Comparison of ENCODE assay signal across 15 cellular contexts in the genomic region with DNA sequence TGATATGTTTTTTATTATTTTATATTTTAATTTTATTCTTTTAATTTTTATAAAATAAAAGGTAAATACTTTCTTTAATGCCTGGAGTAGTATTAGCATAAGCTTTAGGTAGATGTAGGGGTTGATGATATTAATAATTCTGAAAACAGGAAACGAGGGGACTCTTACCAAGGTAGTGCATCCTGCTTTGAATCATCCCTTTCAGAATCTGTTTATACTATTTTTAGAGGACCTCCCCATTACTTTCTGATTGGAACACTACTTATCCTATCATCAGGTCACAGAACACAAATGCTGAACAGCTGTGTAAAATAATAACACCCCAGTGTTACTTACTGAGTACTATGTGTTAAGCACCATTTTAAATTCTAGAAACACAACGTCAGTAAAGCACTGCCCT. TPM values are rescaled to one million over a fixed set of nuclear protein-coding genes. Genes with fewer than 3 reads are reported as not detected.
A peak's percentile ranks its signal among the peaks of the same experiment; 100 is the strongest.
DNase-seq lines count a peak whose midpoint lies in the region; ATAC-seq, FAIRE-seq and TF ChIP-seq lines count a peak whose summit lies in the region.
"Had no signal": no experiment of that assay in that cellular context is flagged by ENCODE, and none has a peak within 500 bp of the region (broad histone marks: within the 10 kb centered on the region; RNA-seq: fewer than 3 reads in every experiment).

No MANE protein-coding gene starts in this region.

- TF ChIP-seq EP300 in HepG2 (IDR thresholded peaks at IDR 0.05; ENCODE audit: low read depth in 2 of 2, low read length in 2 of 2) (no peak), HepG2 (CRISPR knock-in tag; IDR thresholded peaks at IDR 0.05; ENCODE audit: borderline replicate concordance) (no peak)

- DNase-seq in HepG2 (ENCODE audit: low spot score) (no peak), right lobe of liver (no peak), NCI-H82 (lab: John Stamatoyannopoulos, UW) (no peak), AG20443 (ENCODE audit: low spot score) (no peak), SW 1271 (lab: John Stamatoyannopoulos, UW) (no peak)
- DNase-seq: activated CD4-positive, alpha-beta memory T cell treated with anti-CD3 and anti-CD28 coated beads for 36 hours; aorta; mesenchymal stem cell; NCI-H510A treated with DMSO at 0.1 percent for 48 hours had no signal

- TF ChIP-seq POLR2A in HepG2 (IDR thresholded peaks at IDR 0.05; ENCODE audit: insufficient read depth in 1 of 2, low read depth in 2 of 2, low read length in 2 of 2) (no peak), right lobe of liver (IDR thresholded peaks at IDR 0.05) (no peak)

- H3K4me3 Mint-ChIP-seq in stimulated activated memory B cell treated with anti-CD40 and anti-IgM and Interleukin-4, amounts not matched to agents 10 μg/mL and 1 μg/mL and 100 μg/mL, for 72 hours = no peak overlapping the region
- H3K4me3 Mint-ChIP-seq: activated CD4-positive, alpha-beta memory T cell treated with anti-CD3 and anti-CD28 coated beads for 36 hours; type B pancreatic cell had no signal

- H3K9ac ChIP-seq in HepG2 (ENCODE audit: insufficient read depth, low read depth, low read length) = no peak overlapping the region

- intact Hi-C loops in HepG2 (cut with micrococcal nuclease; ENCODE audit: unreplicated experiment) (loop anchor here (10.0 kb wide), 1 partner anchor 262 kb away; no protein-coding TSS in a partner anchor), right lobe of liver (cut with DNase I) (no loop called here)

- no peaks in the 10 kb centered on the region for H3K9me3 Mint-ChIP-seq in stimulated activated memory B cell treated with anti-CD40 and anti-IgM and Interleukin-4, amounts not matched to agents 10 μg/mL and 1 μg/mL and 100 μg/mL, for 72 hours
- H3K9me3 Mint-ChIP-seq: activated CD4-positive, alpha-beta memory T cell treated with anti-CD3 and anti-CD28 coated beads for 36 hours; type B pancreatic cell had no signal

- no peaks in the 10 kb centered on the region for H4K20me1 ChIP-seq in HepG2 (ENCODE audit: insufficient read depth, low read length)

- no peak overlapping the region for H3K27ac Mint-ChIP-seq in stimulated activated memory B cell treated with anti-CD40 and anti-IgM and Interleukin-4, amounts not matched to agents 10 μg/mL and 1 μg/mL and 100 μg/mL, for 72 hours
- H3K27ac Mint-ChIP-seq: activated CD4-positive, alpha-beta memory T cell treated with anti-CD3 and anti-CD28 coated beads for 36 hours; type B pancreatic cell had no signal

- no peaks in the 10 kb centered on the region for H3K9me3 ChIP-seq in HepG2 (ENCODE audit: low read length)
- H3K9me3 ChIP-seq in right lobe of liver = no peaks in the 10 kb centered on the region

- peaks cover 30% of the 10 kb centered on the region for H3K36me3 Mint-ChIP-seq in stimulated activated memory B cell treated with anti-CD40 and anti-IgM and Interleukin-4, amounts not matched to agents 10 μg/mL and 1 μg/mL and 100 μg/mL, for 72 hours

- no peak overlapping the region for H3K4me2 ChIP-seq in HepG2 (ENCODE audit: low read depth, low read length)

- FAIRE-seq in HepG2 (lab: Jason Lieb, UNC) = no peak
- FAIRE-seq: H54 had no signal

- H3K4me1 ChIP-seq in HepG2 (ENCODE audit: insufficient read depth, low read length) (no peaks in the 10 kb centered on the region), right lobe of liver (no peaks in the 10 kb centered on the region)

- TF ChIP-seq CTCF in HepG2 (CRISPR knock-in tag; IDR thresholded peaks at IDR 0.05) = no peak
- TF ChIP-seq CTCF in right lobe of liver (IDR thresholded peaks at IDR 0.05) = no peak

- WGBS in HepG2 (ENCODE audit: low lambda C conversion rate) = 100% methylated on average over 2 of the region's 2 CpGs
- WGBS in right lobe of liver (ENCODE audit: insufficient coverage, low coverage, low lambda C conversion rate, missing lambda C conversion rate) = 67% methylated on average over 2 of the region's 2 CpGs

- H3K27me3 ChIP-seq in HepG2 (ENCODE audit: control insufficient read depth in 1 of 2, insufficient read depth in 2 of 2, low read length in 2 of 2) (no peaks in the 10 kb centered on the region), right lobe of liver (no peaks in the 10 kb centered on the region)

- H3K79me2 ChIP-seq in HepG2 (ENCODE audit: insufficient read depth, low read length) = no peaks in the 10 kb centered on the region

- H3K27me3 Mint-ChIP-seq in stimulated activated memory B cell treated with anti-CD40 and anti-IgM and Interleukin-4, amounts not matched to agents 10 μg/mL and 1 μg/mL and 100 μg/mL, for 72 hours = no peaks in the 10 kb centered on the region
- H3K27me3 Mint-ChIP-seq: activated CD4-positive, alpha-beta memory T cell treated with anti-CD3 and anti-CD28 coated beads for 36 hours; type B pancreatic cell had no signal

- H3K4me1 Mint-ChIP-seq in stimulated activated memory B cell treated with anti-CD40 and anti-IgM and Interleukin-4, amounts not matched to agents 10 μg/mL and 1 μg/mL and 100 μg/mL, for 72 hours = peaks cover 5% of the 10 kb centered on the region

- CTCF ChIA-PET in HepG2 (lab: Yijun Ruan, JAX; ENCODE audit: low intra/inter-chr PET ratio, low total read pairs) = no interaction called here

- in situ Hi-C loops in HepG2 (cut with HindIII; ENCODE audit: extremely low pct_ligation_motif_present, low pct_unique_long_range_greater_than_20kb) = no loop called here

- H3K36me3 ChIP-seq in HepG2 (replicated peaks in 1 of 2; ENCODE audit: control insufficient read depth in 1 of 2, insufficient read depth in 2 of 2, low read length in 2 of 2) (peaks cover 5 to 21% of the 10 kb centered on the region in 2 experiments), right lobe of liver (peaks cover 0 to 4% (median 2%) of the 10 kb centered on the region in 4 donors)

- H3K4me3 ChIP-seq in HepG2 (replicated peaks in 1 of 3; ENCODE audit: insufficient read depth in 1 of 3, low read depth in 2 of 3, low read length in 3 of 3) (no peak overlapping the region), right lobe of liver (no peak overlapping the region)

- TSS peak; percentile 32 for BruUV-seq in HepG2 (replicated peaks; lab: Mats Ljungman, UMichigan)

- no peak overlapping the region for H2AFZ ChIP-seq in HepG2 (ENCODE audit: low read length)

- POLR2A ChIA-PET in HepG2 (lab: Yijun Ruan, JAX) = no interaction called here

- ATAC-seq in HepG2 (no peak), right lobe of liver (no peak), GM21825 (IDR thresholded peaks at IDR 0.05; ENCODE audit: unreplicated experiment) (peak; percentile 67), HG03342 (IDR thresholded peaks at IDR 0.05; ENCODE audit: unreplicated experiment) (peak; percentile 77)
- peak; percentile 43 for ATAC-seq in stimulated activated memory B cell treated with anti-CD40 and anti-IgM and Interleukin-4, amounts not matched to agents 10 μg/mL and 1 μg/mL and 100 μg/mL, for 72 hours
- ATAC-seq: SK-N-SH treated with all-trans-retinoic acid at 6 μM for 48 hours had no signal

- no peak for TF ChIP-seq RAD21 in HepG2 (CRISPR knock-in tag; IDR thresholded peaks at IDR 0.05)

- H3K27ac ChIP-seq in HepG2 (ENCODE audit: extremely low read length, insufficient read depth, low read length) (no peak overlapping the region), right lobe of liver (no peak overlapping the region)

TF ChIP-seq in HepG2, 621 proteins besides CTCF, POLR2A, EP300 and RAD21:
- no peak for TF ChIP-seq HHEX (CRISPR knock-in tag; IDR thresholded peaks at IDR 0.05)
- TF ChIP-seq ZNF232 (CRISPR knock-in tag; IDR thresholded peaks at IDR 0.05; ENCODE audit: borderline replicate concordance) = no peak
- no peak for TF ChIP-seq ADNP (CRISPR knock-in tag; IDR thresholded peaks at IDR 0.05)
- TF ChIP-seq TRIM24 (CRISPR knock-in tag; IDR thresholded peaks at IDR 0.05) = no peak
- TF ChIP-seq ZC3H13 (CRISPR knock-in tag; IDR thresholded peaks at IDR 0.05) = no peak

RNA-seq across cellular contexts. Expression of a gene that starts 27.3 kb away (rescaled TPM):
- total RNA-seq in HepG2 (2016; rRNA removed; fragmentation: Illumina TruSeq; extraction: Trizol) = 23.5 and 34.7 TPM in 2 replicates
- 4.1 and 4.7 TPM in 2 replicates for total RNA-seq in HepG2 (2016; cell fraction: cytosol; rRNA removed; fragmentation: Illumina TruSeq; extraction: Trizol; ENCODE audit: low read depth)
- 21.9 and 30.5 TPM in 2 replicates for total RNA-seq in HepG2 (2016; cell fraction: insoluble cytoplasmic fraction; rRNA removed; fragmentation: Illumina TruSeq; extraction: Trizol)
- 5.7 and 6.7 TPM in 2 replicates for total RNA-seq in HepG2 (2016; cell fraction: membrane; rRNA removed; fragmentation: Illumina TruSeq; extraction: Trizol)
- total RNA-seq in HepG2 (2016; cell fraction: nucleus; rRNA removed; fragmentation: Illumina TruSeq; extraction: Trizol) = 46.8 and 49.6 TPM in 2 replicates
- polyA plus RNA-seq in HepG2 (2011; rRNA removed) = 17.4 and 26.1 TPM in 2 replicates
- 9.3 and 12.5 TPM in 2 replicates for polyA plus RNA-seq in HepG2 (2011; cell fraction: cytosol; rRNA removed)
- polyA plus RNA-seq in HepG2 (2011; cell fraction: nucleus; rRNA removed) = 13.1 and 27.1 TPM in 2 replicates
- 7.6 and 16.7 TPM in 2 replicates for polyA plus RNA-seq in HepG2 (2012)
- polyA plus RNA-seq in HepG2 (2016; cell fraction: cytosol; fragmentation: Illumina TruSeq; extraction: Trizol; ENCODE audit: low read depth) = 0.73 and 0.87 TPM in 2 replicates
- polyA plus RNA-seq in HepG2 (2016; cell fraction: insoluble cytoplasmic fraction; fragmentation: Illumina TruSeq; extraction: Trizol; ENCODE audit: low read depth) = 22.0 and 24.0 TPM in 2 replicates
- 2.4 and 2.5 TPM in 2 replicates for polyA plus RNA-seq in HepG2 (2016; cell fraction: membrane; fragmentation: Illumina TruSeq; extraction: Trizol; ENCODE audit: low read depth)
- polyA plus RNA-seq in HepG2 (2016; cell fraction: nucleus; fragmentation: Illumina TruSeq; extraction: Trizol; ENCODE audit: insufficient read depth, low read depth) = 23.2 and 24.7 TPM in 2 replicates
- 5.1 and 18.3 TPM in 2 replicates for polyA minus RNA-seq in HepG2 (2011; rRNA and poly(A)+ RNA removed; ENCODE audit: low replicate concordance)
- 34.5 and 43.9 TPM in 2 replicates for polyA minus RNA-seq in HepG2 (2011; cell fraction: cytosol; rRNA and poly(A)+ RNA removed)
- 75.1 and 77.6 TPM in 2 replicates for polyA minus RNA-seq in HepG2 (2011; cell fraction: nucleus; rRNA and poly(A)+ RNA removed)
- 10 to 100 TPM in 4 of 6 experiments, 1 to 10 TPM in 2; 8.6 to 15.2 (median 12.2) TPM for total RNA-seq in right lobe of liver

Comparison
In these comparisons a context has a peak if more than half of its experiments do, and no peak if none do; other contexts are left out.
1. ATAC-seq: peak in GM21825 (single experiment), HG03342 (single experiment) and stimulated activated memory B cell treated with anti-CD40 and anti-IgM and Interleukin-4, amounts not matched to agents 10 μg/mL and 1 μg/mL and 100 μg/mL, for 72 hours (single experiment); none in HepG2 (single experiment) and right lobe of liver (0 of 4).